Comparison of ENCODE assay signal across 8 cellular contexts in the genomic region with DNA sequence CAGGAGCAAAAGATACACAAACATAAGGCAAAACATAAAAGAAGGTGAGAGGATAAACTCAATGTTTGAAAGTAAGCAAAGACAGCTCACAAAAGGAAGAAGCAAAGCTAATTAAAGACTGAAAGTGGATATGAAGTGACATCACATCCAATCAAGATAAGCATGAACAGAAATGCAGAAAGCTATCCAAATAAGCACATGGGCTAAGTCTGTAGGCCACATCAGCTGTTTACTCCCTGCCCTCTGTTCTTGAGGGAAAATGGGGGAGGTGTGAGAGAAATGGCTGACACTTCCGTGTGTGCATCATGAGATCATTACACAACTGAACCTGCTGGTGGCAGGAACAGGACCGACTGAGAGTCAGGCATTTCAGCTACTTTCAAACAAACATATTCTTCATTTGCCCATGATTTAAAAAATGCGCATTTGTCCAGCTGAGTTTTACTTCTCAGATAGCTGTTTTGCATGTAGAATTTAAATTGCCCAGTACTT. TPM values are rescaled to one million over a fixed set of nuclear protein-coding genes. Genes with fewer than 3 reads are reported as not detected.
DNase-seq lines count a peak whose midpoint lies in the region; ATAC-seq and TF ChIP-seq lines count a peak whose summit lies in the region.

No MANE protein-coding gene starts in this region.

- H3K27ac Mint-ChIP-seq in activated T-helper 2 cell treated with anti-CD3 and anti-CD28 coated beads, Interferon-gamma antibody, Interleukin-2, Interleukin-4, amounts not matched to agents 10 μg/mL and 5 μg/mL and 100 μg/mL, durations not matched to agents 14 hours and 24 hours and 36 hours = no peak overlapping the region

- H3K27ac ChIP-seq in sigmoid colon = no peak overlapping the region

- H3K36me3 ChIP-seq in adipocyte (ENCODE audit: control insufficient read depth, insufficient read depth, low read length, severe bottlenecking) (no peaks in the 10 kb centered on the region), sigmoid colon (no peaks in the 10 kb centered on the region)

- H3K4me3 Mint-ChIP-seq in activated T-helper 2 cell treated with anti-CD3 and anti-CD28 coated beads, Interferon-gamma antibody, Interleukin-2, Interleukin-4, amounts not matched to agents 10 μg/mL and 5 μg/mL and 100 μg/mL, durations not matched to agents 14 hours and 24 hours and 36 hours (ENCODE audit: low read depth) = no peak overlapping the region

- TF ChIP-seq EP300 in sigmoid colon (IDR thresholded peaks at IDR 0.05) = no peak

- H3K9ac ChIP-seq in adipocyte (ENCODE audit: low read length) = no peak overlapping the region

- no peaks in the 10 kb centered on the region for H3K27me3 Mint-ChIP-seq in activated T-helper 2 cell treated with anti-CD3 and anti-CD28 coated beads, Interferon-gamma antibody, Interleukin-2, Interleukin-4, amounts not matched to agents 10 μg/mL and 5 μg/mL and 100 μg/mL, durations not matched to agents 14 hours and 24 hours and 36 hours (ENCODE audit: low read depth)

- no peak overlapping the region for H3K4me3 ChIP-seq in adipocyte (ENCODE audit: low read length)
- H3K4me3 ChIP-seq in sigmoid colon = no peak overlapping the region

- H3K4me1 ChIP-seq in adipocyte (ENCODE audit: control insufficient read depth, insufficient read depth, low read length) (peaks cover 14% of the 10 kb centered on the region), sigmoid colon (no peaks in the 10 kb centered on the region)

- no peaks in the 10 kb centered on the region for H3K9me3 ChIP-seq in adipocyte (ENCODE audit: control insufficient read depth, low read length)
- no peaks in the 10 kb centered on the region for H3K9me3 ChIP-seq in sigmoid colon

- no peak for TF ChIP-seq POLR2A in sigmoid colon (IDR thresholded peaks at IDR 0.05)

- ATAC-seq in left lobe of liver = peak; percentile 69
- ATAC-seq in HG03280 (IDR thresholded peaks at IDR 0.05; ENCODE audit: unreplicated experiment) = no peak

- H3K9me3 Mint-ChIP-seq in activated T-helper 2 cell treated with anti-CD3 and anti-CD28 coated beads, Interferon-gamma antibody, Interleukin-2, Interleukin-4, amounts not matched to agents 10 μg/mL and 5 μg/mL and 100 μg/mL, durations not matched to agents 14 hours and 24 hours and 36 hours = no peaks in the 10 kb centered on the region

- DNase-seq in DMS 273 treated with DMSO at 0.1 percent for 48 hours (lab: John Stamatoyannopoulos, UW) (peak; percentile 27), M059J (ENCODE audit: low read depth) (peak; percentile 64), adipocyte (ENCODE audit: low read depth) (peak; percentile 36), left lobe of liver (ENCODE audit: low spot score) (no peak), islet precursor cell (no peak), sigmoid colon (no peak)
- no peak for DNase-seq in activated T-helper 2 cell treated with anti-CD3 and anti-CD28 coated beads, Interferon-gamma antibody, Interleukin-2, Interleukin-4, amounts not matched to agents 10 μg/mL and 5 μg/mL and 100 μg/mL, durations not matched to agents 14 hours and 24 hours and 36 hours (ENCODE audit: low spot score)

- peaks cover 16% of the 10 kb centered on the region for H3K4me1 Mint-ChIP-seq in activated T-helper 2 cell treated with anti-CD3 and anti-CD28 coated beads, Interferon-gamma antibody, Interleukin-2, Interleukin-4, amounts not matched to agents 10 μg/mL and 5 μg/mL and 100 μg/mL, durations not matched to agents 14 hours and 24 hours and 36 hours (ENCODE audit: low read depth)

- H3K27me3 ChIP-seq in adipocyte (replicated peaks; ENCODE audit: control insufficient read depth, insufficient read depth, low read length) (no peaks in the 10 kb centered on the region), sigmoid colon (no peaks in the 10 kb centered on the region)

- TF ChIP-seq CTCF in sigmoid colon (IDR thresholded peaks at IDR 0.05) = no peak

- intact Hi-C loops in activated T-helper 2 cell treated with anti-CD3 and anti-CD28 coated beads, Interferon-gamma antibody, Interleukin-2, Interleukin-4, amounts not matched to agents 10 μg/mL and 5 μg/mL and 100 μg/mL, durations not matched to agents 14 hours and 24 hours and 36 hours (cut with micrococcal nuclease) = no loop called here
- intact Hi-C loops in sigmoid colon (cut with DNase I) = no loop called here

- no peaks in the 10 kb centered on the region for H3K36me3 Mint-ChIP-seq in activated T-helper 2 cell treated with anti-CD3 and anti-CD28 coated beads, Interferon-gamma antibody, Interleukin-2, Interleukin-4, amounts not matched to agents 10 μg/mL and 5 μg/mL and 100 μg/mL, durations not matched to agents 14 hours and 24 hours and 36 hours (ENCODE audit: low read depth)

- 12 to 42% methylated on average over 3 of the region's 3 CpGs for WGBS in sigmoid colon, 2 donors

RNA-seq across cellular contexts. Expression of gene MAN1A2, which starts 27.3 kb away (rescaled TPM):
- 15.3 and 20.9 TPM in 2 replicates for total RNA-seq in M059J (2014; rRNA removed; shearing (Covaris generic))
- total RNA-seq in left lobe of liver (32.8 TPM), sigmoid colon (10 to 100 TPM; 36.8 to 52.8 (median 43.4) TPM)
- 26.0 and 27.1 TPM in 2 replicates for total RNA-seq in activated T-helper 2 cell treated with anti-CD3 and anti-CD28 coated beads, Interferon-gamma antibody, Interleukin-2, Interleukin-4, amounts not matched to agents 10 μg/mL and 5 μg/mL and 100 μg/mL, durations not matched to agents 14 hours and 24 hours and 36 hours
- 10 to 100 TPM in 1 of 3 donors, 1 to 10 TPM in 2; 1.8 to 10.5 (median 2.4) TPM for polyA plus RNA-seq in sigmoid colon

Comparison
In these comparisons a context has a peak if more than half of its experiments do, and no peak if none do; other contexts are left out.
1. DNase-seq: peak in DMS 273 treated with DMSO at 0.1 percent for 48 hours (single experiment), M059J (single experiment) and adipocyte (single experiment); none in left lobe of liver (single experiment), islet precursor cell (single experiment), activated T-helper 2 cell treated with anti-CD3 and anti-CD28 coated beads, Interferon-gamma antibody, Interleukin-2, Interleukin-4, amounts not matched to agents 10 μg/mL and 5 μg/mL and 100 μg/mL, durations not matched to agents 14 hours and 24 hours and 36 hours (single experiment) and sigmoid colon (single experiment).